ENCODE assay signal across 8 cellular contexts in genomic region chr6:33344771-33345697, GRCh38. TPM values are rescaled to one million over a fixed set of nuclear protein-coding genes. Genes with fewer than 3 reads are reported as not detected.
DNase-seq lines count a peak whose midpoint lies in the region; ATAC-seq, FAIRE-seq and TF ChIP-seq lines count a peak whose summit lies in the region.

No MANE protein-coding gene starts in this region.

- in situ Hi-C loops in ACHN (cut with HindIII; ENCODE audit: low pct_ligation_motif_present, low pct_unique_long_range_greater_than_20kb, low sequenced_read_pairs), result no loop called here

- H3K27me3 ChIP-seq in smooth muscle cell (ENCODE audit: low read depth), result no peaks in the 10 kb centered on the region

- no peak overlapping the region for H2AFZ ChIP-seq in smooth muscle cell (ENCODE audit: low read depth)

- no peaks in the 10 kb centered on the region for H3K36me3 ChIP-seq in smooth muscle cell (ENCODE audit: low read depth)

- no peaks in the 10 kb centered on the region for H3K4me1 ChIP-seq in smooth muscle cell (ENCODE audit: low read depth)

- H3K4me2 ChIP-seq in smooth muscle cell, result peak overlapping the region; percentile 20

- peak; percentile 73 for FAIRE-seq in GM18507 (lab: Jason Lieb, UNC)

- H3K9ac ChIP-seq in smooth muscle cell (ENCODE audit: low read depth), result no peak overlapping the region

- H3K4me3 ChIP-seq in smooth muscle cell, result no peak overlapping the region

- peak; percentile 43 for TF ChIP-seq CTCF in smooth muscle cell (IDR thresholded peaks at IDR 0.05; ENCODE audit: borderline replicate concordance, insufficient read depth, poor library complexity, severe bottlenecking)

- WGBS in smooth muscle cell (ENCODE audit: low lambda C conversion rate), result 23% methylated on average over 22 of the region's 22 CpGs

- no peaks in the 10 kb centered on the region for H3K9me3 ChIP-seq in smooth muscle cell (replicated peaks; ENCODE audit: low read depth)

- H4K20me1 ChIP-seq in smooth muscle cell (ENCODE audit: low read depth), result no peaks in the 10 kb centered on the region

- no peaks in the 10 kb centered on the region for H3K79me2 ChIP-seq in smooth muscle cell (ENCODE audit: low read depth)

- DNase-seq in ACHN (peak; percentile 87), GM18507 (ENCODE audit: extremely low spot score, insufficient read length, low read depth) (no peak), NCI-H1930 (lab: John Stamatoyannopoulos, UW) (peak; percentile 33 to 72), T-helper 22 cell (ENCODE audit: low read depth) (peak; percentile 61), astrocyte of the hippocampus (ENCODE audit: low read depth, low spot score) (peak; percentile 95), iPS-NIHi11 (ENCODE audit: low spot score) (peak; percentile 71), smooth muscle cell (lab: John Stamatoyannopoulos, UW; ENCODE audit: unreplicated experiment) (no peak)

- no peak overlapping the region for H3K27ac ChIP-seq in smooth muscle cell (ENCODE audit: low read depth)

- H3F3A ChIP-seq in smooth muscle cell (ENCODE audit: low read depth), result no peaks in the 10 kb centered on the region

- ATAC-seq in GM18867 (IDR thresholded peaks at IDR 0.05; ENCODE audit: unreplicated experiment), result no peak

RNA-seq across cellular contexts. Expression of gene DAXX, which starts 22.3 kb away (rescaled TPM):
- 19.0 and 23.7 TPM in 2 replicates for total RNA-seq in smooth muscle cell
- 38.3 and 51.3 TPM in 2 replicates for polyA plus RNA-seq in smooth muscle cell

RNA-seq across cellular contexts. Expression of gene ZBTB22, which starts 27.5 kb away (rescaled TPM):
- 9.6 and 11.0 TPM in 2 replicates for total RNA-seq in smooth muscle cell
- 22.9 and 24.9 TPM in 2 replicates for polyA plus RNA-seq in smooth muscle cell

RNA-seq across cellular contexts. Expression of gene TAPBP, which starts 31.2 kb away (rescaled TPM):
- total RNA-seq in smooth muscle cell, result 30.2 and 34.7 TPM in 2 replicates
- 75.9 and 81.6 TPM in 2 replicates for polyA plus RNA-seq in smooth muscle cell

RNA-seq across cellular contexts. Expression of gene RGL2, which starts 46.3 kb away (rescaled TPM):
- 21.8 and 31.9 TPM in 2 replicates for total RNA-seq in smooth muscle cell
- polyA plus RNA-seq in smooth muscle cell, result 55.6 and 58.7 TPM in 2 replicates

RNA-seq across cellular contexts. Expression of gene KIFC1, which starts 46.6 kb away (rescaled TPM):
- total RNA-seq in smooth muscle cell, result 12.0 and 21.5 TPM in 2 replicates
- polyA plus RNA-seq in smooth muscle cell, result 2.9 and 8.8 TPM in 2 replicates

Comparison
In these comparisons a context has a peak if more than half of its experiments do, and no peak if none do; other contexts are left out.
1. DNase-seq: peak in ACHN (single experiment), NCI-H1930 (2 of 2), T-helper 22 cell (single experiment), astrocyte of the hippocampus (single experiment) and iPS-NIHi11 (single experiment); none in GM18507 (single experiment) and smooth muscle cell (single experiment).